In genomic region chr20:52405417-52405816, GRCh38 we compare ENCODE assay signal across 11 cellular contexts.
DNase-seq lines count a peak whose midpoint lies in the region; ATAC-seq and TF ChIP-seq lines count a peak whose summit lies in the region.
"Had no signal": no experiment of that assay in that cellular context is flagged by ENCODE, and none has a peak within 500 bp of the region (broad histone marks: within the 10 kb centered on the region; RNA-seq: fewer than 3 reads in every experiment).

No MANE protein-coding gene starts in this region.

- peak overlapping the region; percentile 8; the same call in 1 of the 2 replicates for H3K4me2 ChIP-seq in MM.1S (ENCODE audit: low read depth, low read length)
- H3K4me2 ChIP-seq: PC-9 had no signal

- H3K9me2 ChIP-seq in MM.1S (replicated peaks; ENCODE audit: insufficient read depth, low read length), result no peaks in the 10 kb centered on the region

- H3K79me2 ChIP-seq in MM.1S (ENCODE audit: low read length), result no peaks in the 10 kb centered on the region

- POLR2A ChIA-PET in MCF 10A (lab: Yijun Ruan, JAX), result no interaction called here

- H3K9ac ChIP-seq in MM.1S (ENCODE audit: low read length), result no peak overlapping the region

- H3K27ac Mint-ChIP-seq in central memory CD8-positive, alpha-beta T cell (ENCODE audit: low read depth), result peak overlapping the region; percentile 93
- no peak overlapping the region for H3K27ac Mint-ChIP-seq in MCF 10A (ENCODE audit: low read depth, unreplicated experiment)
- H3K27ac Mint-ChIP-seq: progenitor cell of endocrine pancreas had no signal

- no peaks in the 10 kb centered on the region; the same call in 1 of the 2 replicates for H3K27me3 ChIP-seq in MM.1S (replicated peaks; ENCODE audit: insufficient read depth, low read length)

- CTCF ChIA-PET in MCF 10A (lab: Yijun Ruan, JAX), result interaction anchor here (0.9 to 1.2 kb wide), 2 partner anchors 24 to 25 kb away, joined by 3 read pairs; no protein-coding TSS in a partner anchor

- no TSS peak for BruUV-seq in MCF 10A (replicated peaks; lab: Mats Ljungman, UMichigan)

- intact Hi-C loops in MCF 10A (cut with micrococcal nuclease), result no loop called here

- H3F3A ChIP-seq in MM.1S (ENCODE audit: insufficient read depth, low read length), result peaks cover 14% of the 10 kb centered on the region

- H3K4me1 ChIP-seq in MM.1S (ENCODE audit: low read length), result peaks cover 28% of the 10 kb centered on the region

- H2AFZ ChIP-seq in MM.1S (ENCODE audit: low read length), result no peak overlapping the region
- H2AFZ ChIP-seq: PC-9 had no signal

- H3K27ac ChIP-seq in MM.1S (ENCODE audit: low read length), result no peak overlapping the region
- H3K27ac ChIP-seq: PC-9 had no signal

- no peaks in the 10 kb centered on the region for H3K9me3 ChIP-seq in MM.1S (replicated peaks; ENCODE audit: insufficient read depth, low read length)

- TF ChIP-seq CTCF in MM.1S (IDR thresholded peaks at IDR 0.05; ENCODE audit: low read length) (no peak), MCF 10A (IDR thresholded peaks at IDR 0.05; ENCODE audit: unreplicated experiment) (no peak)

- DNase-seq in MM.1S, result peak; percentile 39
- no peak for DNase-seq in central memory CD8-positive, alpha-beta T cell (ENCODE audit: low spot score in 2 of 2)
- no peak for DNase-seq in dermis blood vessel endothelial cell
- DNase-seq in hypothalamus (lab: John Stamatoyannopoulos, UW), result no peak
- no peak for DNase-seq in AG20443 (ENCODE audit: low spot score)
- DNase-seq in MCF 10A (ENCODE audit: unreplicated experiment), result no peak

- no peaks in the 10 kb centered on the region for H4K20me1 ChIP-seq in MM.1S (ENCODE audit: insufficient read depth, low read length)

- peak overlapping the region; percentile 26 for H3K4me3 Mint-ChIP-seq in central memory CD8-positive, alpha-beta T cell
- no peak overlapping the region for H3K4me3 Mint-ChIP-seq in MCF 10A (ENCODE audit: unreplicated experiment)

- peaks cover 14% of the 10 kb centered on the region for H3K9me3 Mint-ChIP-seq in central memory CD8-positive, alpha-beta T cell
- H3K9me3 Mint-ChIP-seq in MCF 10A (ENCODE audit: unreplicated experiment), result peaks cover 8% of the 10 kb centered on the region

- no peak overlapping the region for H3K4me3 ChIP-seq in MM.1S (ENCODE audit: low read length)
- H3K4me3 ChIP-seq: K562, PC-9 had no signal

- no peaks in the 10 kb centered on the region for H3K36me3 ChIP-seq in MM.1S (replicated peaks; ENCODE audit: insufficient read depth, low read length)

- H3K4me1 Mint-ChIP-seq in central memory CD8-positive, alpha-beta T cell, result peaks cover 68% of the 10 kb centered on the region
- H3K4me1 Mint-ChIP-seq in MCF 10A (ENCODE audit: insufficient read depth, unreplicated experiment), result no peaks in the 10 kb centered on the region

- peaks cover 8% of the 10 kb centered on the region for H3K36me3 Mint-ChIP-seq in central memory CD8-positive, alpha-beta T cell (ENCODE audit: insufficient read depth)
- H3K36me3 Mint-ChIP-seq in MCF 10A (ENCODE audit: insufficient read depth, unreplicated experiment), result no peaks in the 10 kb centered on the region

- ATAC-seq in GM18502 (IDR thresholded peaks at IDR 0.05; ENCODE audit: poor library complexity, unreplicated experiment) (peak; percentile 79), GM21423 (IDR thresholded peaks at IDR 0.05; ENCODE audit: unreplicated experiment) (peak; percentile 62)
- peak; percentile 25 for ATAC-seq in central memory CD8-positive, alpha-beta T cell (replicated peaks; ENCODE audit: extremely low read depth, poor library complexity, severe bottlenecking)
- ATAC-seq: K562 had no signal

- H3K27me3 Mint-ChIP-seq in central memory CD8-positive, alpha-beta T cell, result no peaks in the 10 kb centered on the region
- no peaks in the 10 kb centered on the region for H3K27me3 Mint-ChIP-seq in MCF 10A (ENCODE audit: insufficient read depth, unreplicated experiment)

Comparison
In these comparisons a context has a peak if more than half of its experiments do, and no peak if none do; other contexts are left out.
1. ATAC-seq: peak in every context shown above with its lines; median percentile 79 in GM18502; 62 in GM21423; 25 in central memory CD8-positive, alpha-beta T cell.